1 cellular context compared by ENCODE assay signal in the genomic region with DNA sequence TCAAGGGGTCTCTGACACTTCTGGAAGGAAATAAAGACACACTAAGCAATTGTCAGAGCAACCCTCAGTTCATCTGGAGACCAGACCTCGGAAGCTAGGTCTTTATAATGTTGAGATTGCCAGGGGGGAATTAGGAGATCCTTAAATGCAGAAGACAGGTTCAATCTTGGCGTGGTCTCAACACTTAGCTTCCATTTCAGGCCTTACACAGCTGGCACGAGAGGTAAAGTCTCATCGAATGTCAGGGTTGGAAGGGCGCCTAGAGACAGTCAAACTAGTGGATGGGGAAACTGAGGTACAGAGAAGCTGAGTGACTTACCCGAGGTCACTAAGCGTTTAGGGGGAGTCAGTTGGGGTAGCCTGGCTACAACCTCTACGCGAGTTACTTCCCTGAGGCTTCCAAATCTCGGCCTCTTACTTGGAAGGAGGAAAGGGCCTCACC.
TF ChIP-seq lines count a peak whose summit lies in the region.

No MANE protein-coding gene starts in this region.

TF ChIP-seq in GM12878, 131 proteins besides CTCF, POLR2A, EP300 and RAD21 (continued from another document):
- TF ChIP-seq ZNF687 (IDR thresholded peaks at IDR 0.05) (no peak), NKRF (conservative IDR thresholded peaks at IDR 0.05) (no peak), KDM1A (IDR thresholded peaks at IDR 0.05; ENCODE audit: borderline replicate concordance) (no peak)
- TF ChIP-seq, protein P1, sequence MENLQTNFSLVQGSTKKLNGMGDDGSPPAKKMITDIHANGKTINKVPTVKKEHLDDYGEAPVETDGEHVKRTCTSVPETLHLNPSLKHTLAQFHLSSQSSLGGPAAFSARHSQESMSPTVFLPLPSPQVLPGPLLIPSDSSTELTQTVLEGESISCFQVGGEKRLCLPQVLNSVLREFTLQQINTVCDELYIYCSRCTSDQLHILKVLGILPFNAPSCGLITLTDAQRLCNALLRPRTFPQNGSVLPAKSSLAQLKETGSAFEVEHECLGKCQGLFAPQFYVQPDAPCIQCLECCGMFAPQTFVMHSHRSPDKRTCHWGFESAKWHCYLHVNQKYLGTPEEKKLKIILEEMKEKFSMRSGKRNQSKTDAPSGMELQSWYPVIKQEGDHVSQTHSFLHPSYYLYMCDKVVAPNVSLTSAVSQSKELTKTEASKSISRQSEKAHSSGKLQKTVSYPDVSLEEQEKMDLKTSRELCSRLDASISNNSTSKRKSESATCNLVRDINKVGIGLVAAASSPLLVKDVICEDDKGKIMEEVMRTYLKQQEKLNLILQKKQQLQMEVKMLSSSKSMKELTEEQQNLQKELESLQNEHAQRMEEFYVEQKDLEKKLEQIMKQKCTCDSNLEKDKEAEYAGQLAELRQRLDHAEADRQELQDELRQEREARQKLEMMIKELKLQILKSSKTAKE (IDR thresholded peaks at IDR 0.05; ENCODE audit: low read depth, poor library complexity, severe bottlenecking), result no peak
